ENCODE assay signal across 1 cellular context in the genomic region with DNA sequence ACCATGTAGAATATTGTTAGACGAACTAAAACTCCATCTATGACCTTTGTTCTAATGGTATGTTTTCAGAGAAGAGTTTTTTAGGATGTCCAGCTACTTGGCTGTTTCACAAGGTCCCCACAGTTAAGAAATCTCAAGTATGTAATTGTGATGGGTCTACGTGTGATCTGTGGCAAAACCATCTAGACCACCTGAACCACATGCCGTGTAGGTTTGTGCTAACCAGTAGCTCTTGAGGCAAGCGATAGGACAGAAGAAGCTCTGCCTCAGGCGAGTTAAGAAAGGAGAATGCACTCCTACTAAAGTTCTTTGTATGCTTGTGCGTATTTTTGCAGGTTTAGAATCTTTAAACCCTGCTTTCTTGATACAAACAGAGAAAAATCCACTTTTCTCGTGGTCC.
TF ChIP-seq lines count a peak whose summit lies in the region.

No MANE protein-coding gene starts in this region.

TF ChIP-seq in HepG2, 621 proteins besides CTCF, POLR2A, EP300 and RAD21 (continued from another document):
- TF ChIP-seq, protein P1, sequence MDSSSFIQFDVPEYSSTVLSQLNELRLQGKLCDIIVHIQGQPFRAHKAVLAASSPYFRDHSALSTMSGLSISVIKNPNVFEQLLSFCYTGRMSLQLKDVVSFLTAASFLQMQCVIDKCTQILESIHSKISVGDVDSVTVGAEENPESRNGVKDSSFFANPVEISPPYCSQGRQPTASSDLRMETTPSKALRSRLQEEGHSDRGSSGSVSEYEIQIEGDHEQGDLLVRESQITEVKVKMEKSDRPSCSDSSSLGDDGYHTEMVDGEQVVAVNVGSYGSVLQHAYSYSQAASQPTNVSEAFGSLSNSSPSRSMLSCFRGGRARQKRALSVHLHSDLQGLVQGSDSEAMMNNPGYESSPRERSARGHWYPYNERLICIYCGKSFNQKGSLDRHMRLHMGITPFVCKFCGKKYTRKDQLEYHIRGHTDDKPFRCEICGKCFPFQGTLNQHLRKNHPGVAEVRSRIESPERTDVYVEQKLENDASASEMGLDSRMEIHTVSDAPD (CRISPR knock-in tag; IDR thresholded peaks at IDR 0.05) = no peak
- no peak for TF ChIP-seq MTF1 (CRISPR knock-in tag; IDR thresholded peaks at IDR 0.05)
- TF ChIP-seq REPIN1 (CRISPR knock-in tag; IDR thresholded peaks at IDR 0.05; ENCODE audit: borderline replicate concordance, low read depth) = no peak
- TF ChIP-seq KLF6 (CRISPR knock-in tag; IDR thresholded peaks at IDR 0.05) = no peak
- TF ChIP-seq DPF2 (CRISPR knock-in tag; IDR thresholded peaks at IDR 0.05; ENCODE audit: borderline replicate concordance, low read depth) = no peak
- no peak for TF ChIP-seq ZSCAN12 (CRISPR knock-in tag; IDR thresholded peaks at IDR 0.05)
- TF ChIP-seq ZNF737 (CRISPR knock-in tag; IDR thresholded peaks at IDR 0.05; ENCODE audit: borderline replicate concordance) = no peak
- no peak for TF ChIP-seq POGZ (CRISPR knock-in tag; IDR thresholded peaks at IDR 0.05)
- TF ChIP-seq NR2C2 (CRISPR knock-in tag; IDR thresholded peaks at IDR 0.05; ENCODE audit: borderline replicate concordance) = no peak
- TF ChIP-seq ETV6 (CRISPR knock-in tag; conservative IDR thresholded peaks at IDR 0.05) = no peak
- TF ChIP-seq ZNF17 (CRISPR knock-in tag; IDR thresholded peaks at IDR 0.05) = no peak
- no peak for TF ChIP-seq ZNF329 (CRISPR knock-in tag; IDR thresholded peaks at IDR 0.05; ENCODE audit: low read depth)
- no peak for TF ChIP-seq TOPORS (CRISPR knock-in tag; IDR thresholded peaks at IDR 0.05)
- TF ChIP-seq, protein P2, sequence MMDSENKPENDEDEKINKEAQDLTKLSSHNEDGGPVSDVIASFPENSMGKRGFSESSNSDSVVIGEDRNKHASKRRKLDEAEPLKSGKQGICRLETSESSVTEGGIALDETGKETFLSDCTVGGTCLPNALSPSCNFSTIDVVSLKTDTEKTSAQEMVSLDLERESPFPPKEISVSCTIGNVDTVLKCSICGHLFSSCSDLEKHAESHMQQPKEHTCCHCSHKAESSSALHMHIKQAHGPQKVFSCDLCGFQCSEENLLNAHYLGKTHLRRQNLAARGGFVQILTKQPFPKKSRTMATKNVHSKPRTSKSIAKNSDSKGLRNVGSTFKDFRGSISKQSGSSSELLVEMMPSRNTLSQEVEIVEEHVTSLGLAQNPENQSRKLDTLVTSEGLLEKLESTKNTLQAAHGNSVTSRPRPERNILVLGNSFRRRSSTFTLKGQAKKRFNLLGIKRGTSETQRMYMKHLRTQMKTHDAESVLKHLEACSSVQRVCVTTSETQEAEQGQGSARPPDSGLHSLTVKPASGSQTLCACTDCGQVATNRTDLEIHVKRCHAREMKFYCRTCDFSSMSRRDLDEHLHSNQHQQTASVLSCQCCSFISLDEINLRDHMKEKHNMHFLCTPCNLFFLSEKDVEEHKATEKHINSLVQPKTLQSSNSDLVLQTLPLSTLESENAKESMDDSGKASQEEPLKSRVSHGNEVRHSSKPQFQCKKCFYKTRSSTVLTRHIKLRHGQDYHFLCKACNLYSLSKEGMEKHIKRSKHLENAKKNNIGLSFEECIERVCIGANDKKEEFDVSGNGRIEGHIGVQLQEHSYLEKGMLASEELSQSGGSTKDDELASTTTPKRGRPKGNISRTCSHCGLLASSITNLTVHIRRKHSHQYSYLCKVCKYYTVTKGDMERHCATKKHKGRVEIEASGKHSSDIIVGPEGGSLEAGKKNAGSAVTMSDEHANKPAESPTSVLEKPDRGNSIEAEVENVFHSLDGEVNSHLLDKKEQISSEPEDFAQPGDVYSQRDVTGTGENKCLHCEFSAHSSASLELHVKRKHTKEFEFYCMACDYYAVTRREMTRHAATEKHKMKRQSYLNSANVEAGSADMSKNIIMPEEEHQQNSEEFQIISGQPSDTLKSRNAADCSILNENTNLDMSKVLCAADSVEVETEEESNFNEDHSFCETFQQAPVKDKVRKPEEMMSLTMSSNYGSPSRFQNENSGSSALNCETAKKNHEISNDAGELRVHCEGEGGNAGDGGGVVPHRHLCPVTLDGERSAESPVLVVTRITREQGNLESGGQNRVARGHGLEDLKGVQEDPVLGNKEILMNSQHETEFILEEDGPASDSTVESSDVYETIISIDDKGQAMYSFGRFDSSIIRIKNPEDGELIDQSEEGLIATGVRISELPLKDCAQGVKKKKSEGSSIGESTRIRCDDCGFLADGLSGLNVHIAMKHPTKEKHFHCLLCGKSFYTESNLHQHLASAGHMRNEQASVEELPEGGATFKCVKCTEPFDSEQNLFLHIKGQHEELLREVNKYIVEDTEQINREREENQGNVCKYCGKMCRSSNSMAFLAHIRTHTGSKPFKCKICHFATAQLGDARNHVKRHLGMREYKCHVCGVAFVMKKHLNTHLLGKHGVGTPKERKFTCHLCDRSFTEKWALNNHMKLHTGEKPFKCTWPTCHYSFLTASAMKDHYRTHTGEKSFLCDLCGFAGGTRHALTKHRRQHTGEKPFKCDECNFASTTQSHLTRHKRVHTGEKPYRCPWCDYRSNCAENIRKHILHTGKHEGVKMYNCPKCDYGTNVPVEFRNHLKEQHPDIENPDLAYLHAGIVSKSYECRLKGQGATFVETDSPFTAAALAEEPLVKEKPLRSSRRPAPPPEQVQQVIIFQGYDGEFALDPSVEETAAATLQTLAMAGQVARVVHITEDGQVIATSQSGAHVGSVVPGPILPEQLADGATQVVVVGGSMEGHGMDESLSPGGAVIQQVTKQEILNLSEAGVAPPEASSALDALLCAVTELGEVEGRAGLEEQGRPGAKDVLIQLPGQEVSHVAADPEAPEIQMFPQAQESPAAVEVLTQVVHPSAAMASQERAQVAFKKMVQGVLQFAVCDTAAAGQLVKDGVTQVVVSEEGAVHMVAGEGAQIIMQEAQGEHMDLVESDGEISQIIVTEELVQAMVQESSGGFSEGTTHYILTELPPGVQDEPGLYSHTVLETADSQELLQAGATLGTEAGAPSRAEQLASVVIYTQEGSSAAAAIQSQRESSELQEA (CRISPR knock-in tag; IDR thresholded peaks at IDR 0.05; ENCODE audit: not compliant biosample characterization) = no peak
- no peak for TF ChIP-seq ZSCAN31 (CRISPR knock-in tag; IDR thresholded peaks at IDR 0.05; ENCODE audit: low read depth)
- TF ChIP-seq ZNF441 (CRISPR knock-in tag; IDR thresholded peaks at IDR 0.05; ENCODE audit: borderline replicate concordance) = no peak
- TF ChIP-seq, protein P3, sequence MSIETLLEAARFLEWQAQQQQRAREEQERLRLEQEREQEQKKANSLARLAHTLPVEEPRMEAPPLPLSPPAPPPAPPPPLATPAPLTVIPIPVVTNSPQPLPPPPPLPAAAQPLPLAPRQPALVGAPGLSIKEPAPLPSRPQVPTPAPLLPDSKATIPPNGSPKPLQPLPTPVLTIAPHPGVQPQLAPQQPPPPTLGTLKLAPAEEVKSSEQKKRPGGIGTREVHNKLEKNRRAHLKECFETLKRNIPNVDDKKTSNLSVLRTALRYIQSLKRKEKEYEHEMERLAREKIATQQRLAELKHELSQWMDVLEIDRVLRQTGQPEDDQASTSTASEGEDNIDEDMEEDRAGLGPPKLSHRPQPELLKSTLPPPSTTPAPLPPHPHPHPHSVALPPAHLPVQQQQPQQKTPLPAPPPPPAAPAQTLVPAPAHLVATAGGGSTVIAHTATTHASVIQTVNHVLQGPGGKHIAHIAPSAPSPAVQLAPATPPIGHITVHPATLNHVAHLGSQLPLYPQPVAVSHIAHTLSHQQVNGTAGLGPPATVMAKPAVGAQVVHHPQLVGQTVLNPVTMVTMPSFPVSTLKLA (IDR thresholded peaks at IDR 0.05) = no peak
